ENCODE assay signal across 7 cellular contexts in genomic region chr1:233530665-233531386, GRCh38.
"Had no signal": no experiment of that assay in that cellular context is flagged by ENCODE, and none has a peak within 500 bp of the region (broad histone marks: within the 10 kb centered on the region; RNA-seq: fewer than 3 reads in every experiment).

No MANE protein-coding gene starts in this region.

- H3K4me3 ChIP-seq: GM23338 had no signal

- FAIRE-seq: H1, H54, HTR-8/SVneo had no signal

- H3K4me2 ChIP-seq: GM23338 had no signal

- H2AFZ ChIP-seq: GM23338 had no signal

- DNase-seq: H9, HCEC 1CT, IMR-90 had no signal

- H3K4me3 Mint-ChIP-seq: GM23338, H9 had no signal

- H3K27ac Mint-ChIP-seq: GM23338, H9 had no signal

- ATAC-seq: GM23338 had no signal
